ENCODE assay signal across 8 cellular contexts in the genomic region with DNA sequence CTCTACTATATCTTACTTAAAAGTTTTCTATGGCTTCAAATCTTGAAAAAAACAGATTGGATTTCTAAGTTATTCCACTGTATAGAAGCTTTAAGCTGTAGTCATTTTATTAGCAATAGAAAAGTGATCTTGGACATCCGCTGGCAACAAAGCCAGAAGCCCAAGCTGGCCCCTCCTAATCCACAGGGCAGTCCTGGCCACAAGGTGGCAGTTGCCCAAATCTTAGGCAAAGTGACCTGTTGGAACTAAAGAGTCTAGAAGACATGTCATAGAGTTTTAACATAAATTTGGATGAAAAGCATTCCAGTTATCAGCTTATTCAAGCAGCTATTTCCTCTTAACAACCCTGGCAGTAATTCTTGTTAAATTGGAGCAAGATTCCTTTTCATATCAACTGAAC.
DNase-seq lines count a peak whose midpoint lies in the region; ATAC-seq, FAIRE-seq and TF ChIP-seq lines count a peak whose summit lies in the region.

No MANE protein-coding gene starts in this region.

- H3F3A ChIP-seq in OCI-LY1 (ENCODE audit: insufficient read depth, low read length), result no peaks in the 10 kb centered on the region

- H3K4me3 ChIP-seq in OCI-LY1 (ENCODE audit: low read depth, low read length, poor library complexity, severe bottlenecking), result no peak overlapping the region

- no peak overlapping the region for H3K27ac ChIP-seq in OCI-LY1 (ENCODE audit: low read depth, low read length, poor library complexity, severe bottlenecking)

- no peaks in the 10 kb centered on the region; the same call in 1 of the 2 replicates for H3K36me3 ChIP-seq in OCI-LY1 (ENCODE audit: insufficient read depth, low read length)

- peaks cover 8% of the 10 kb centered on the region for H3K4me1 ChIP-seq in OCI-LY1 (ENCODE audit: insufficient read depth, low read length, severe bottlenecking)

- no peaks in the 10 kb centered on the region for H4K20me1 ChIP-seq in OCI-LY1 (ENCODE audit: insufficient read depth, low read length)

- no peaks in the 10 kb centered on the region for H3K27me3 ChIP-seq in OCI-LY1 (ENCODE audit: insufficient read depth, low read length)

- no peaks in the 10 kb centered on the region for H3K9me2 ChIP-seq in OCI-LY1 (ENCODE audit: low read depth, low read length)

- H3K9ac ChIP-seq in OCI-LY1 (ENCODE audit: low read length), result no peak overlapping the region

- peaks cover 4% of the 10 kb centered on the region for H3K9me3 ChIP-seq in OCI-LY1 (ENCODE audit: low read length)

- no peak for FAIRE-seq in urothelium cell line (lab: Jason Lieb, UNC)

- H3K4me2 ChIP-seq in OCI-LY1 (ENCODE audit: low read length), result no peak overlapping the region

- intact Hi-C loops in Right ventricle myocardium inferior (cut with DNase I) (loop anchor here (5.0 to 10.0 kb wide), 2 partner anchors 158 to 460 kb away; no protein-coding TSS in a partner anchor), cardiac septum (cut with DNase I) (loop anchor here (5.0 to 10.0 kb wide), 3 partner anchors 118 to 310 kb away; no protein-coding TSS in a partner anchor)

- no peaks in the 10 kb centered on the region for H3K79me2 ChIP-seq in OCI-LY1 (ENCODE audit: insufficient read depth, low read length)

- ATAC-seq in Right ventricle myocardium inferior (peak; percentile 69), HG03095 (IDR thresholded peaks at IDR 0.05; ENCODE audit: unreplicated experiment) (no peak), HG03135 (IDR thresholded peaks at IDR 0.05; ENCODE audit: unreplicated experiment) (no peak)

- DNase-seq in Right ventricle myocardium inferior (ENCODE audit: missing footprints) (no peak), cardiac septum (ENCODE audit: low spot score) (no peak), T47D (ENCODE audit: low read depth in 1 of 2, low spot score in 1 of 2) (peak; percentile 22 to 67), left kidney (ENCODE audit: low read depth, low spot score) (peak; percentile 60), urothelium cell line (ENCODE audit: low spot score) (peak; percentile 25)

- in situ Hi-C loops in T47D (cut with HindIII; ENCODE audit: low pct_unique_long_range_greater_than_20kb, low sequenced_read_pairs), result no loop called here

- H2AFZ ChIP-seq in OCI-LY1 (ENCODE audit: low read length), result no peak overlapping the region

- peak; percentile 36 for TF ChIP-seq CTCF in OCI-LY1 (IDR thresholded peaks at IDR 0.05; ENCODE audit: low read length)

Comparison
In these comparisons a context has a peak if more than half of its experiments do, and no peak if none do; other contexts are left out.
1. DNase-seq: peak in T47D (2 of 2), left kidney (single experiment) and urothelium cell line (single experiment); none in Right ventricle myocardium inferior (single experiment) and cardiac septum (single experiment).